Comparison of ENCODE assay signal across 12 cellular contexts in genomic region chr3:155131104-155131503, GRCh38. TPM values are rescaled to one million over a fixed set of nuclear protein-coding genes. Genes with fewer than 3 reads are reported as not detected.
DNase-seq lines count a peak whose midpoint lies in the region; ATAC-seq and TF ChIP-seq lines count a peak whose summit lies in the region.
"Had no signal": no experiment of that assay in that cellular context is flagged by ENCODE, and none has a peak within 500 bp of the region (broad histone marks: within the 10 kb centered on the region; RNA-seq: fewer than 3 reads in every experiment).

No MANE protein-coding gene starts in this region.

- no peaks in the 10 kb centered on the region for H3K27me3 Mint-ChIP-seq in endodermal cell (ENCODE audit: insufficient read depth)
- H3K27me3 Mint-ChIP-seq: activated naive CD4-positive, alpha-beta T cell treated with anti-CD3 and anti-CD28 coated beads, Interleukin-2, amount 50 U/mL, for 24 hours had no signal

- no peak overlapping the region for H3K27ac ChIP-seq in endodermal cell (ENCODE audit: low read depth, low read length)
- H3K27ac ChIP-seq: HL-60, SJSA1 had no signal

- peaks cover 4% of the 10 kb centered on the region for H3K36me3 ChIP-seq in endodermal cell (ENCODE audit: control insufficient read depth, insufficient read depth, low read length)
- H3K36me3 ChIP-seq: SJSA1 had no signal

- H3K9me3 ChIP-seq in endodermal cell (ENCODE audit: control insufficient read depth, low read length), result peaks cover 6% of the 10 kb centered on the region
- H3K9me3 ChIP-seq: SJSA1 had no signal

- TF ChIP-seq CTCF in fibroblast of the aortic adventitia (IDR thresholded peaks at IDR 0.05; ENCODE audit: insufficient read depth, low read length) (no peak), endodermal cell (conservative IDR thresholded peaks at IDR 0.05) (no peak)

- H3K4me1 Mint-ChIP-seq in endodermal cell, result peaks cover 35% of the 10 kb centered on the region
- H3K4me1 Mint-ChIP-seq: activated naive CD4-positive, alpha-beta T cell treated with anti-CD3 and anti-CD28 coated beads, Interleukin-2, amount 50 U/mL, for 24 hours; CD8-positive, alpha-beta memory T cell had no signal

- H3K4me3 Mint-ChIP-seq in endodermal cell, result no peak overlapping the region
- H3K4me3 Mint-ChIP-seq: activated naive CD4-positive, alpha-beta T cell treated with anti-CD3 and anti-CD28 coated beads, Interleukin-2, amount 50 U/mL, for 24 hours; CD8-positive, alpha-beta memory T cell had no signal

- no peak overlapping the region for H3K9ac ChIP-seq in endodermal cell (ENCODE audit: extremely low read depth, low read length, poor library complexity, severe bottlenecking)

- H3K4me1 ChIP-seq in endodermal cell (ENCODE audit: control insufficient read depth, insufficient read depth, low read length), result no peaks in the 10 kb centered on the region
- H3K4me1 ChIP-seq: SJSA1 had no signal

- in situ Hi-C loops in ACHN (cut with HindIII; ENCODE audit: low pct_ligation_motif_present, low pct_unique_long_range_greater_than_20kb, low sequenced_read_pairs), result no loop called here

- H3K27ac Mint-ChIP-seq in endodermal cell, result no peak overlapping the region
- H3K27ac Mint-ChIP-seq: activated naive CD4-positive, alpha-beta T cell treated with anti-CD3 and anti-CD28 coated beads, Interleukin-2, amount 50 U/mL, for 24 hours; CD8-positive, alpha-beta memory T cell had no signal

- H3K4me3 ChIP-seq in fibroblast of the aortic adventitia (ENCODE audit: low read depth, low read length) (no peak overlapping the region), endodermal cell (ENCODE audit: low read length) (no peak overlapping the region)
- H3K4me3 ChIP-seq: SJSA1 had no signal

- no peaks in the 10 kb centered on the region for H3K27me3 ChIP-seq in endodermal cell (ENCODE audit: control insufficient read depth, insufficient read depth, low read length, poor library complexity, severe bottlenecking)
- H3K27me3 ChIP-seq: SJSA1 had no signal

- H3K9me3 Mint-ChIP-seq in endodermal cell, result no peaks in the 10 kb centered on the region

- ATAC-seq in GM21390 (IDR thresholded peaks at IDR 0.05; ENCODE audit: unreplicated experiment), result peak; percentile 73

- 89 to 92% methylated on average over 4 of the region's 4 CpGs for WGBS in endodermal cell (ENCODE audit: insufficient coverage in 1 of 2, insufficient read length in 1 of 2), 2 experiments

- DNase-seq in AG08396 (ENCODE audit: low spot score) (peak; percentile 22), HPDE6-E6E7 (ENCODE audit: extremely low spot score) (peak; percentile 74), fibroblast of the aortic adventitia (ENCODE audit: low read depth) (peak; percentile 69), kidney glomerular epithelial cell (lab: John Stamatoyannopoulos, UW) (no peak), endodermal cell (no peak), ACHN (no peak)
- DNase-seq in activated CD4-positive, alpha-beta T cell treated with anti-CD3 and anti-CD28 coated beads, Interleukin-2, amount 50 U/mL, for 1 hour, result no peak
- DNase-seq: CD8-positive, alpha-beta memory T cell had no signal

- H3K36me3 Mint-ChIP-seq in endodermal cell (ENCODE audit: low read depth), result no peaks in the 10 kb centered on the region
- H3K36me3 Mint-ChIP-seq: activated naive CD4-positive, alpha-beta T cell treated with anti-CD3 and anti-CD28 coated beads, Interleukin-2, amount 50 U/mL, for 24 hours; CD8-positive, alpha-beta memory T cell had no signal

RNA-seq across cellular contexts. Expression of gene MME, which starts 51.0 kb away (rescaled TPM):
- 50.4 and 101 TPM in 2 replicates for total RNA-seq in fibroblast of the aortic adventitia (ENCODE audit: low replicate concordance)
- total RNA-seq in endodermal cell, result 10 to 100 TPM; 30.2 to 31.9 TPM
- 8.5 TPM for polyA plus RNA-seq in endodermal cell (2013, experiment 1 of 2)
- polyA plus RNA-seq in endodermal cell (2013, experiment 2 of 2), result 10.8 TPM

Comparison
In these comparisons a context has a peak if more than half of its experiments do, and no peak if none do; other contexts are left out.
1. DNase-seq: peak in AG08396 (single experiment), HPDE6-E6E7 (single experiment) and fibroblast of the aortic adventitia (single experiment); none in activated CD4-positive, alpha-beta T cell treated with anti-CD3 and anti-CD28 coated beads, Interleukin-2, amount 50 U/mL, for 1 hour (single experiment), kidney glomerular epithelial cell (single experiment), endodermal cell (single experiment) and ACHN (single experiment).